Comparison of ENCODE assay signal across 1 cellular context in the genomic region with DNA sequence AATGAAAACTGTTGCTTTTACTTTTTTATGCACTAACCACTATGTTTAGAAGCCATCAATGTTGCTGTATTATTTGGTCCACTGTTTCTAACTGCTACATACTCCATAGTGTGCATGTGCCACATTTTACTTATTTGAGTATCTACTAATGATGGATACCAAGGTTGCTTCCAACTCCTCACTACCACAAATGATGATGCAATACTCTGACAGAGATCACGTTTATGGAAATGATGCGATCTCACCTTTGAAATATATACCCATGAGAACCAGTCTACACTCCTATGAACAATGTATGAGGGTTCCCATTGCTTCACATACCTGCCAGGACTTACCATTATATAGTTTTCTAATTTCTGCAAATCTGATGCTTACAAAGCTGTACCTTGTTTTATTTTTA.
TF ChIP-seq lines count a peak whose summit lies in the region.

No MANE protein-coding gene starts in this region.

TF ChIP-seq in HepG2, 621 proteins besides CTCF, POLR2A, EP300 and RAD21 (continued from another document):
- TF ChIP-seq ZNF503 (CRISPR knock-in tag; IDR thresholded peaks at IDR 0.05): no peak
